ENCODE assay signal across 19 cellular contexts in genomic region chr3:138205527-138205926, GRCh38.
"Had no signal": no experiment of that assay in that cellular context is flagged by ENCODE, and none has a peak within 500 bp of the region (broad histone marks: within the 10 kb centered on the region; RNA-seq: fewer than 3 reads in every experiment).

No MANE protein-coding gene starts in this region.

- H3K27ac ChIP-seq: foreskin keratinocyte, heart left ventricle, parathyroid adenoma, prostate gland, right lobe of liver, testis, tibial nerve, upper lobe of right lung, vagina had no signal

- H3K4me3 Mint-ChIP-seq: naive B cell; nephron; stimulated activated naive B cell treated with anti-CD40 and anti-IgM and Interleukin-4, amounts not matched to agents 10 μg/mL and 1 μg/mL and 100 μg/mL, for 72 hours; stimulated activated naive CD8-positive, alpha-beta T cell treated with anti-CD3 and anti-CD28 coated beads, Interleukin-15, amount 100 ng/mL, for 72 hours had no signal

- DNase-seq: dermis blood vessel endothelial cell; foreskin keratinocyte; heart left ventricle; hippocampal formation; left colon; mesendoderm; naive B cell; retina; right lobe of liver; stimulated activated CD4-positive, alpha-beta T cell treated with anti-CD3 and anti-CD28 coated beads, Interleukin-4, amount 100 ng/mL, for 24 hours; stimulated activated naive B cell treated with anti-CD40 and anti-IgM and Interleukin-4, amounts not matched to agents 10 μg/mL and 1 μg/mL and 100 μg/mL, for 72 hours; stimulated activated naive CD8-positive, alpha-beta T cell treated with anti-CD3 and anti-CD28 coated beads, Interleukin-15, amount 100 ng/mL, for 72 hours; testis; upper lobe of right lung had no signal

- H3K27me3 Mint-ChIP-seq: naive B cell; stimulated activated naive B cell treated with anti-CD40 and anti-IgM and Interleukin-4, amounts not matched to agents 10 μg/mL and 1 μg/mL and 100 μg/mL, for 72 hours; stimulated activated naive CD8-positive, alpha-beta T cell treated with anti-CD3 and anti-CD28 coated beads, Interleukin-15, amount 100 ng/mL, for 72 hours had no signal

- H3K4me1 ChIP-seq: foreskin keratinocyte, prostate gland, right lobe of liver had no signal

- H3K9me3 Mint-ChIP-seq: nephron; stimulated activated naive B cell treated with anti-CD40 and anti-IgM and Interleukin-4, amounts not matched to agents 10 μg/mL and 1 μg/mL and 100 μg/mL, for 72 hours; stimulated activated naive CD8-positive, alpha-beta T cell treated with anti-CD3 and anti-CD28 coated beads, Interleukin-15, amount 100 ng/mL, for 72 hours had no signal

- H3K27me3 ChIP-seq: foreskin keratinocyte, heart left ventricle, right lobe of liver, testis, tibial nerve, upper lobe of right lung, vagina had no signal

- H3K9me3 ChIP-seq: heart left ventricle, prostate gland, right lobe of liver, testis, tibial nerve, upper lobe of right lung, vagina had no signal

- H3K9ac ChIP-seq: parathyroid adenoma had no signal

- H3K27ac Mint-ChIP-seq: nephron; stimulated activated naive B cell treated with anti-CD40 and anti-IgM and Interleukin-4, amounts not matched to agents 10 μg/mL and 1 μg/mL and 100 μg/mL, for 72 hours had no signal

- H3K4me3 ChIP-seq: heart left ventricle, prostate gland, right lobe of liver, testis, tibial nerve, upper lobe of right lung, vagina had no signal

- H2AFZ ChIP-seq: parathyroid adenoma had no signal

- ATAC-seq: foreskin keratinocyte; heart left ventricle; right lobe of liver; stimulated activated naive B cell treated with anti-CD40 and anti-IgM and Interleukin-4, amounts not matched to agents 10 μg/mL and 1 μg/mL and 100 μg/mL, for 72 hours; stimulated activated naive CD8-positive, alpha-beta T cell treated with anti-CD3 and anti-CD28 coated beads, Interleukin-15, amount 100 ng/mL, for 72 hours; upper lobe of right lung had no signal

- H3K36me3 ChIP-seq: prostate gland, right lobe of liver, tibial nerve, upper lobe of right lung, vagina had no signal
